Comparison of ENCODE assay signal across 1 cellular context in genomic region chr19:13022859-13023636, GRCh38.
TF ChIP-seq lines count a peak whose summit lies in the region.

No MANE protein-coding gene starts in this region.

TF ChIP-seq in SK-N-SH, 30 proteins besides CTCF, POLR2A, EP300 and RAD21 (continued from another document):
- no peak for TF ChIP-seq FOSL2 (IDR thresholded peaks at IDR 0.05; ENCODE audit: borderline replicate concordance, low read depth)
- 0 out of 2 replicates have a peak, but pooled peaks have one; percentile 26 for TF ChIP-seq RCOR1 (IDR thresholded peaks at IDR 0.05; ENCODE audit: low read length)
- TF ChIP-seq CHD2 (IDR thresholded peaks at IDR 0.05; ENCODE audit: low read length, partially characterized antibody): peak; percentile 30
- TF ChIP-seq POLR2AphosphoS5 (IDR thresholded peaks at IDR 0.05; ENCODE audit: low read depth, low read length): peak; percentile 58
- peak; percentile 48 for TF ChIP-seq NRF1 (IDR thresholded peaks at IDR 0.05; ENCODE audit: low read depth, low read length)
- peak; percentile 99 for TF ChIP-seq MAX (IDR thresholded peaks at IDR 0.05; ENCODE audit: low read depth)
- no peak for TF ChIP-seq FOXM1 (IDR thresholded peaks at IDR 0.05; ENCODE audit: low read depth)
- TF ChIP-seq TCF12 (IDR thresholded peaks at IDR 0.05): peak; percentile 18; the same call in 1 of the 2 replicates
- TF ChIP-seq PBX3 (IDR thresholded peaks at IDR 0.05): no peak
- TF ChIP-seq MEF2A (IDR thresholded peaks at IDR 0.05; ENCODE audit: borderline replicate concordance, low read depth): no peak
- no peak for TF ChIP-seq ELF1 (IDR thresholded peaks at IDR 0.05)
- TF ChIP-seq TEAD4 (IDR thresholded peaks at IDR 0.05; ENCODE audit: borderline replicate concordance, insufficient read depth): 0 out of 2 replicates have a peak, but pooled peaks have one; percentile 11
- TF ChIP-seq GABPA (IDR thresholded peaks at IDR 0.05; ENCODE audit: low read depth): no peak
- TF ChIP-seq GATA2 (CRISPR knock-in tag; IDR thresholded peaks at IDR 0.05): no peak
- TF ChIP-seq JUND (IDR thresholded peaks at IDR 0.05): no peak
- TF ChIP-seq IRF3 (IDR thresholded peaks at IDR 0.05; ENCODE audit: low read depth, low read length): no peak
- TF ChIP-seq REST (IDR thresholded peaks at IDR 0.05; ENCODE audit: low read depth, low read length): peak; percentile 41; the same call in 1 of the 2 replicates
